11 cellular contexts compared by ENCODE assay signal in the genomic region with DNA sequence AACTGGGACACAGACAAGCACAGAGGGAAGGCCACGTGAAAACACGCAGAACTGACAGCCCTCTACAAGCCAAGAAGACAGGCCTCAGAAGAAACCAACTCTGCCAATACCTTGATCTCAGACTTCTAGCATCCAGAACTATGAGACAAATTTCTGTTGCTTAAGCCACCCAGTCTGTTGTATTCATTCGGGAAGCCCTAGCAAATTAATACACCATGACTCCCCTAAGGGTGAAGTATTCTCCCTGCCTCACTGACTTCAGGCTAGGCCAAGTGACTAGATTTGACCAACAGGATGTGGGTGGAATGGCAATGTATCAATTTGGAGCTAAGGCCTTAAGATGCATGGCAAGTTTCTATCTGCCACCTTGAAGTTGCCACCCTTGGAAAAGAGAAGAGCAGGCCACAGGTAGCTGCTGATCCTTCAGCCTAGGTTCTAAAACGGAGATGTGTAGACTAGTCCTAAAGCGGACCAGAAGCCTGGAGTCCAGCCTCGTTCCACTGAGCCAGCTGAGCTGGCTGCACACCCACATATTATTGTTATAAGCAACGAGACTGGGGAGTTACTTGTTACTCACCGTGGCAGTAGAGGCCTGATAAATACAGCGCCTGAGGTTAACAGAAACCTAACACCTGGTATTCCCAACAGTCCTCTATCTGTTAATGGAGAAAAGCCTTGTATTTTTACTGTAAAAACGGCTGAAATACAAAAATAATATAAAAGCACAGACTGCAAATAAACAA. TPM values are rescaled to one million over a fixed set of nuclear protein-coding genes. Genes with fewer than 3 reads are reported as not detected.
DNase-seq lines count a peak whose midpoint lies in the region; ATAC-seq and TF ChIP-seq lines count a peak whose summit lies in the region.
"Had no signal": no experiment of that assay in that cellular context is flagged by ENCODE, and none has a peak within 500 bp of the region (broad histone marks: within the 10 kb centered on the region; RNA-seq: fewer than 3 reads in every experiment).

No MANE protein-coding gene starts in this region.

- H3K4me1 ChIP-seq in mesodermal cell (ENCODE audit: control insufficient read depth, insufficient read depth, low read length, poor library complexity, severe bottlenecking) (peaks cover 17% of the 10 kb centered on the region), thoracic aorta (ENCODE audit: control insufficient read depth in 1 of 2, low read depth in 2 of 2) (peaks cover 58 to 86% of the 10 kb centered on the region in 2 donors), trophoblast cell (ENCODE audit: control insufficient read depth in 1 of 2, insufficient read depth in 2 of 2, low read length in 2 of 2) (peaks cover 0 to 2% of the 10 kb centered on the region in 2 experiments)

- no peak overlapping the region for H4K91ac ChIP-seq in trophoblast cell (ENCODE audit: low read depth, low read length)

- peaks cover 49% of the 10 kb centered on the region for H3K36me3 ChIP-seq in mesodermal cell (ENCODE audit: control insufficient read depth, insufficient read depth, low read length)
- H3K36me3 ChIP-seq in thoracic aorta, result peaks cover 13% of the 10 kb centered on the region
- H3K36me3 ChIP-seq in trophoblast cell (ENCODE audit: control insufficient read depth in 1 of 2, insufficient read depth in 2 of 2, low read length in 2 of 2), result peaks cover 13 to 14% of the 10 kb centered on the region in 2 experiments

- H3K79me2 ChIP-seq in trophoblast cell (ENCODE audit: control insufficient read depth, insufficient read depth, low read length, poor library complexity), result no peaks in the 10 kb centered on the region

- H2BK5ac ChIP-seq in trophoblast cell (ENCODE audit: low read depth, low read length, poor library complexity), result no peak overlapping the region

- peak overlapping the region; percentile 85 to 98 (median 95) for H3K27ac Mint-ChIP-seq in brain

- peak overlapping the region; percentile 54 to 74 (median 72) for H3K4me3 Mint-ChIP-seq in brain
- H3K4me3 Mint-ChIP-seq: memory B cell had no signal

- peak; percentile 4 for DNase-seq in NCI-H146 (lab: John Stamatoyannopoulos, UW)
- DNase-seq in NCI-H146 treated with DMSO at 0.1 percent for 48 hours (lab: John Stamatoyannopoulos, UW; ENCODE audit: unreplicated experiment), result no peak
- DNase-seq in thoracic aorta (ENCODE audit: low spot score), result no peak
- no peak for DNase-seq in trophoblast cell

- H3K9me3 ChIP-seq in mesodermal cell (ENCODE audit: control insufficient read depth, low read length) (no peaks in the 10 kb centered on the region), thoracic aorta (no peaks in the 10 kb centered on the region), trophoblast cell (ENCODE audit: insufficient read depth, low read depth, low read length) (no peaks in the 10 kb centered on the region)

- H3K36me3 Mint-ChIP-seq in brain, result peaks cover 52% of the 10 kb centered on the region

- H3K4me3 ChIP-seq in mesodermal cell (ENCODE audit: extremely low read depth, insufficient read depth, low read length, poor library complexity, severe bottlenecking) (no peak overlapping the region), thoracic aorta (no peak overlapping the region), trophoblast cell (ENCODE audit: low read depth, low read length) (no peak overlapping the region)

- H3K23ac ChIP-seq in trophoblast cell (ENCODE audit: low read length), result no peak overlapping the region

- no peak overlapping the region for H2BK12ac ChIP-seq in trophoblast cell (ENCODE audit: low read length)

- H3K4me2 ChIP-seq in trophoblast cell (ENCODE audit: low read length), result no peak overlapping the region

- no peaks in the 10 kb centered on the region for H3K27me3 ChIP-seq in thoracic aorta (replicated peaks; ENCODE audit: insufficient read depth)
- no peaks in the 10 kb centered on the region for H3K27me3 ChIP-seq in trophoblast cell (ENCODE audit: insufficient read depth, low read length)

- H2BK120ac ChIP-seq in trophoblast cell (ENCODE audit: insufficient read depth, low read length, poor library complexity), result no peak overlapping the region

- no peak overlapping the region for H3K18ac ChIP-seq in trophoblast cell (ENCODE audit: low read length)

- H3K79me1 ChIP-seq in trophoblast cell (ENCODE audit: low read length), result no peaks in the 10 kb centered on the region

- no peak overlapping the region for H2AK5ac ChIP-seq in trophoblast cell (ENCODE audit: low read length)

- no peak overlapping the region for H3K9ac ChIP-seq in trophoblast cell (ENCODE audit: low read length)

- ATAC-seq in thoracic aorta (ENCODE audit: insufficient number of reproducible peaks, low FRiP score, low read depth), result no peak
- ATAC-seq in GM21423 (IDR thresholded peaks at IDR 0.05; ENCODE audit: unreplicated experiment), result no peak
- no peak for ATAC-seq in GM19455 (IDR thresholded peaks at IDR 0.05; ENCODE audit: unreplicated experiment)

- H3K14ac ChIP-seq in trophoblast cell (ENCODE audit: low read length), result no peak overlapping the region

- no peak overlapping the region for H3K4ac ChIP-seq in trophoblast cell (ENCODE audit: low read depth, low read length)

- no peaks in the 10 kb centered on the region for H3K27me3 Mint-ChIP-seq in brain
- H3K27me3 Mint-ChIP-seq: memory B cell had no signal

- 98 to 100% methylated on average over 5 to 7 of the region's 10 CpGs for WGBS in mesodermal cell (ENCODE audit: insufficient coverage in 2 of 2), 2 experiments
- no CpG with 5 or more reads among the region's 10 CpGs for WGBS in trophoblast cell (ENCODE audit: extremely low coverage, insufficient coverage, insufficient read length)

- no peak overlapping the region for H2AFZ ChIP-seq in trophoblast cell (ENCODE audit: insufficient read depth, low read length, poor library complexity)

- H4K12ac ChIP-seq in trophoblast cell (ENCODE audit: low read depth, low read length), result no peak overlapping the region

- H4K8ac ChIP-seq in trophoblast cell (ENCODE audit: low read depth, low read length), result no peak overlapping the region

- peaks cover 76% of the 10 kb centered on the region for H3K4me1 Mint-ChIP-seq in brain

- peaks cover 5 to 17% (median 9%) of the 10 kb centered on the region in 5 experiments for H3K9me3 Mint-ChIP-seq in brain
- H3K9me3 Mint-ChIP-seq: memory B cell had no signal

- TF ChIP-seq CTCF in brain (conservative IDR thresholded peaks at IDR 0.05) (no peak), thoracic aorta (IDR thresholded peaks at IDR 0.05) (no peak)

- H3K27ac ChIP-seq in mesodermal cell (ENCODE audit: low read depth, low read length, severe bottlenecking) (peak overlapping the region; percentile 78), thoracic aorta (peak overlapping the region; percentile 36 to 52), trophoblast cell (ENCODE audit: low read depth, low read length) (no peak overlapping the region)

RNA-seq across cellular contexts. Expression of gene SCARB2, which starts 16.5 kb away (rescaled TPM):
- 99.5 TPM for polyA plus RNA-seq in brain (ENCODE audit: insufficient read depth, low read depth, low replicate concordance)
- polyA plus RNA-seq in mesodermal cell (2013, experiment 1 of 2), result 82.1 TPM
- 83.8 TPM for polyA plus RNA-seq in mesodermal cell (2013, experiment 2 of 2)
- total RNA-seq in thoracic aorta, result 100 to 1,000 TPM; 133 to 165 TPM
- polyA plus RNA-seq in trophoblast cell (2013), result 45.2 and 49.8 TPM in 2 replicates

RNA-seq across cellular contexts. Expression of gene NUP54, which starts 49.0 kb away (rescaled TPM):
- 10.9 TPM for polyA plus RNA-seq in brain (ENCODE audit: insufficient read depth, low read depth, low replicate concordance)
- polyA plus RNA-seq in mesodermal cell (2013, experiment 1 of 2), result 54.0 TPM
- polyA plus RNA-seq in mesodermal cell (2013, experiment 2 of 2), result 63.8 TPM
- total RNA-seq in thoracic aorta, result 10 to 100 TPM; 17.9 to 44.8 TPM
- 28.5 and 29.6 TPM in 2 replicates for polyA plus RNA-seq in trophoblast cell (2013)

RNA-seq across cellular contexts. Expression of gene FAM47E, which starts 54.3 kb away (rescaled TPM):
- polyA plus RNA-seq in brain (ENCODE audit: insufficient read depth, low read depth, low replicate concordance), result 4.5 TPM
- 1.7 TPM for polyA plus RNA-seq in mesodermal cell (2013, experiment 1 of 2)
- polyA plus RNA-seq in mesodermal cell (2013, experiment 2 of 2), result 1.0 TPM
- under 1 TPM; 0.42 to 0.54 TPM for total RNA-seq in thoracic aorta
- 0.38 and 0.47 TPM in 2 replicates for polyA plus RNA-seq in trophoblast cell (2013)
- total RNA-seq: activated CD8-positive, alpha-beta memory T cell treated with anti-CD3 and anti-CD28 coated beads for 36 hours; HT1080 had no signal
